Comparison of ENCODE assay signal across 8 cellular contexts in genomic region chr3:63818282-63819150, GRCh38. TPM values are rescaled to one million over a fixed set of nuclear protein-coding genes. Genes with fewer than 3 reads are reported as not detected.
DNase-seq lines count a peak whose midpoint lies in the region; ATAC-seq and TF ChIP-seq lines count a peak whose summit lies in the region.

No MANE protein-coding gene starts in this region.

- H3K9me3 Mint-ChIP-seq in activated T-cell treated with anti-CD3 and anti-CD28 coated beads, Interleukin-2, amount 50 U/mL, for 4 hours: no peaks in the 10 kb centered on the region

- DNase-seq in AML-193 (lab: John Stamatoyannopoulos, UW) (peak; percentile 64 to 67), OCI-M1 (lab: John Stamatoyannopoulos, UW) (peak; percentile 77), fibroblast of lung (ENCODE audit: low read depth in 2 of 2) (peak; percentile 54 to 74), non-pigmented ciliary epithelial cell (ENCODE audit: low read depth) (peak; percentile 8), tibial artery (peak; percentile 62 to 66)
- peak; percentile 55 for DNase-seq in activated T-cell treated with anti-CD3 and anti-CD28 coated beads, Interleukin-2, amount 50 U/mL, for 4 hours

- H3K79me2 ChIP-seq in fibroblast of lung (ENCODE audit: control insufficient read depth, insufficient read depth, low read length): no peaks in the 10 kb centered on the region

- TF ChIP-seq CTCF in fibroblast of lung (conservative IDR thresholded peaks at IDR 0.05 in 1 of 2, IDR thresholded peaks at IDR 0.05 in 1 of 2; ENCODE audit: low read depth in 1 of 2, low read length in 2 of 2) (peak; percentile 81 to 83), tibial artery (IDR thresholded peaks at IDR 0.05) (peak; percentile 71 to 79)

- no peak overlapping the region for H3K9ac ChIP-seq in fibroblast of lung (ENCODE audit: insufficient read depth, low read length)

- H3K4me3 Mint-ChIP-seq in activated T-cell treated with anti-CD3 and anti-CD28 coated beads, Interleukin-2, amount 50 U/mL, for 4 hours: no peak overlapping the region

- H3K4me3 ChIP-seq in fibroblast of lung (replicated peaks in 1 of 4; ENCODE audit: control extremely low read depth in 1 of 4, insufficient read depth in 1 of 4, low read depth in 3 of 4, low read length in 4 of 4) (no peak overlapping the region), tibial artery (no peak overlapping the region)

- no peaks in the 10 kb centered on the region for H3K27me3 Mint-ChIP-seq in activated T-cell treated with anti-CD3 and anti-CD28 coated beads, Interleukin-2, amount 50 U/mL, for 4 hours (ENCODE audit: low read depth)

- peak; percentile 79 for ATAC-seq in GM18907 (IDR thresholded peaks at IDR 0.05; ENCODE audit: unreplicated experiment)
- peak; percentile 78 for ATAC-seq in HG03571 (IDR thresholded peaks at IDR 0.05; ENCODE audit: unreplicated experiment)
- ATAC-seq in activated T-cell treated with anti-CD3 and anti-CD28 coated beads, Interleukin-2, amount 50 U/mL, for 4 hours: peak in 1 of 2 donors; percentile 66

- no peak overlapping the region for H2AFZ ChIP-seq in fibroblast of lung (ENCODE audit: low read length)

- H3K4me1 ChIP-seq in fibroblast of lung (ENCODE audit: control insufficient read depth, extremely low read depth, insufficient read depth, low read length) (peaks cover 4% of the 10 kb centered on the region), tibial artery (no peaks in the 10 kb centered on the region)

- no peaks in the 10 kb centered on the region for H3K27me3 ChIP-seq in fibroblast of lung (ENCODE audit: control insufficient read depth, insufficient read depth, low read length)
- H3K27me3 ChIP-seq in tibial artery: no peaks in the 10 kb centered on the region

- H3K36me3 Mint-ChIP-seq in activated T-cell treated with anti-CD3 and anti-CD28 coated beads, Interleukin-2, amount 50 U/mL, for 4 hours (ENCODE audit: insufficient read depth): peaks cover 3% of the 10 kb centered on the region

- no peaks in the 10 kb centered on the region for H3K9me3 ChIP-seq in fibroblast of lung (ENCODE audit: control insufficient read depth, insufficient read depth, low read depth, low read length)
- H3K9me3 ChIP-seq in tibial artery: no peaks in the 10 kb centered on the region

- peak overlapping the region; percentile 40 for H3K4me2 ChIP-seq in fibroblast of lung (ENCODE audit: extremely low read depth, insufficient read depth, low read length)

- H3K36me3 ChIP-seq in fibroblast of lung (ENCODE audit: control insufficient read depth, insufficient read depth, low read length) (no peaks in the 10 kb centered on the region), tibial artery (no peaks in the 10 kb centered on the region)

- H3K4me1 Mint-ChIP-seq in activated T-cell treated with anti-CD3 and anti-CD28 coated beads, Interleukin-2, amount 50 U/mL, for 4 hours (ENCODE audit: low read depth): no peaks in the 10 kb centered on the region

- no peaks in the 10 kb centered on the region for H4K20me1 ChIP-seq in fibroblast of lung (ENCODE audit: control insufficient read depth, extremely low read depth, insufficient read depth, low read length)

- no peak overlapping the region for H3K27ac ChIP-seq in fibroblast of lung (ENCODE audit: insufficient read depth, low read length)
- no peak overlapping the region for H3K27ac ChIP-seq in tibial artery

- intact Hi-C loops in tibial artery (cut with DNase I; ENCODE audit: low total_unique reads): loop anchor here (5.0 to 10.0 kb wide), 2 partner anchors 466 to 1194 kb away; no protein-coding TSS in a partner anchor

RNA-seq across cellular contexts. Expression of gene C3orf49, which starts 0.6 kb away (rescaled TPM):
- total RNA-seq in activated T-cell treated with anti-CD3 and anti-CD28 coated beads, Interleukin-2, amount 50 U/mL, for 4 hours: not detected
- not detected in 2 replicates for total RNA-seq in fibroblast of lung
- polyA plus RNA-seq in fibroblast of lung: not detected in 2 replicates
- 0.09 TPM in 1 of 2 replicates, not detected in the other for polyA plus RNA-seq in fibroblast of lung (2012)
- not detected in 2 replicates for polyA minus RNA-seq in fibroblast of lung (ENCODE audit: low replicate concordance)

RNA-seq across cellular contexts. Expression of gene THOC7, which starts 45.1 kb away (rescaled TPM):
- 10 to 100 TPM; 70.5 to 80.3 (median 74.5) TPM for total RNA-seq in activated T-cell treated with anti-CD3 and anti-CD28 coated beads, Interleukin-2, amount 50 U/mL, for 4 hours
- total RNA-seq in fibroblast of lung: 35.3 and 42.6 TPM in 2 replicates
- polyA plus RNA-seq in fibroblast of lung: 100 and 103 TPM in 2 replicates
- polyA plus RNA-seq in fibroblast of lung (2012): 88.0 and 91.1 TPM in 2 replicates
- polyA minus RNA-seq in fibroblast of lung (ENCODE audit: low replicate concordance): 0.96 and 3.9 TPM in 2 replicates

RNA-seq across cellular contexts. Expression of gene ATXN7, which starts 45.2 kb away (rescaled TPM):
- total RNA-seq in activated T-cell treated with anti-CD3 and anti-CD28 coated beads, Interleukin-2, amount 50 U/mL, for 4 hours: 10 to 100 TPM; 19.9 to 26.7 (median 23.7) TPM
- total RNA-seq in fibroblast of lung: 7.7 and 11.1 TPM in 2 replicates
- polyA plus RNA-seq in fibroblast of lung: 6.3 and 10.6 TPM in 2 replicates
- 3.4 and 6.3 TPM in 2 replicates for polyA plus RNA-seq in fibroblast of lung (2012)
- 64.9 and 84.2 TPM in 2 replicates for polyA minus RNA-seq in fibroblast of lung (ENCODE audit: low replicate concordance)

Comparison
In these comparisons a context has a peak if more than half of its experiments do, and no peak if none do; other contexts are left out.
1. DNase-seq: peak in every context shown above with its lines; median percentile 77 in OCI-M1; 66 in AML-193; 64 in fibroblast of lung; 64 in tibial artery; 55 in activated T-cell treated with anti-CD3 and anti-CD28 coated beads, Interleukin-2, amount 50 U/mL, for 4 hours; 8 in non-pigmented ciliary epithelial cell.